ENCODE assay signal across 9 cellular contexts in the genomic region with DNA sequence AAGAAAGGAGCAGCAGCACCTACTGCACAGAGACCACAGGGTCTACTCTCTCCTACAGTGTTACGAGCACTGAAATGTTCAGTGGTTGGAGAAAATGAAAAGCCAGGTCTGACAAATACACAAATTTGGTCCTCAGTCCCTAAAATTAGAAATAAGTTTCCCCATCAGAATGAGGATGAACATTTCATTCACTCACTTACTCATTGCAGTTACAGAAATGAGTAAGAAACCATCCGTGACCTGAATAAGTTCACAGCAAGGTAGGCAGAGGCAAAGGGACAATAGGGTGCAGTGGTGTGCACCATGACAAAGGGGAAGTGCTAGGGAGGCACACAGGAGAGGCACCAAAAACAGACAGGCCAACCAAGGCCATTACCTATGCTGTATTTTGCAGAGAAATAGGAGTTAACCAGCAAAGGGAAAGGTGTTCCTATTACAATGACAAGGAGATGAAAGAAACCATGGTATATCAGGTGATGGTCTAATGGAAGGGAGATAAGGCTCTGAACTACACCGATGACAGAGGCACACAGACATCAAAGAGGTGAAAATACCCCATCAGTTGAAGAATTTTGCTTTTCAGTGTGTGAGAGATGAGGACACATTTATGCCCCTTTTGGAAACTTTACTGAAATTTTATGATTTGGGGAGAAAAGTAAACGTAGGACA. TPM values are rescaled to one million over a fixed set of nuclear protein-coding genes. Genes with fewer than 3 reads are reported as not detected.
DNase-seq lines count a peak whose midpoint lies in the region; ATAC-seq and TF ChIP-seq lines count a peak whose summit lies in the region.
"Had no signal": no experiment of that assay in that cellular context is flagged by ENCODE, and none has a peak within 500 bp of the region (broad histone marks: within the 10 kb centered on the region; RNA-seq: fewer than 3 reads in every experiment).

No MANE protein-coding gene starts in this region.

- in situ Hi-C loops in ACHN (cut with HindIII; ENCODE audit: low pct_ligation_motif_present, low pct_unique_long_range_greater_than_20kb, low sequenced_read_pairs) = no loop called here

- DNase-seq in GM12864 (ENCODE audit: low read depth) = peak; percentile 73
- DNase-seq in activated naive CD4-positive, alpha-beta T cell treated with anti-CD3 and anti-CD28 coated beads, Interleukin-2, amount 50 U/mL, for 72 hours (ENCODE audit: low spot score in 2 of 2) = peak; percentile 52 to 62
- no peak for DNase-seq in NCI-H748 (lab: John Stamatoyannopoulos, UW; ENCODE audit: unreplicated experiment)
- no peak for DNase-seq in NCI-H510A treated with DMSO at 0.1 percent for 48 hours (lab: John Stamatoyannopoulos, UW)
- DNase-seq in effector CD4-positive, alpha-beta T cell = no peak
- no peak for DNase-seq in ACHN

- ATAC-seq in GM21447 (IDR thresholded peaks at IDR 0.05; ENCODE audit: unreplicated experiment) (peak; percentile 90), HG03575 (IDR thresholded peaks at IDR 0.05; ENCODE audit: extremely low read depth, insufficient number of reproducible peaks, low FRiP score, unreplicated experiment) (peak; percentile 91)
- ATAC-seq in activated naive CD4-positive, alpha-beta T cell treated with anti-CD3 and anti-CD28 coated beads, Interleukin-2, amount 50 U/mL, for 72 hours = peak; percentile 87 to 89

- no peak overlapping the region for H3K4me3 ChIP-seq in GM12864 (ENCODE audit: low read depth, low read length)

- H3K36me3 Mint-ChIP-seq in activated naive CD4-positive, alpha-beta T cell treated with anti-CD3 and anti-CD28 coated beads, Interleukin-2, amount 50 U/mL, for 72 hours = peaks cover 0 to 9% of the 10 kb centered on the region in 2 donors

- TF ChIP-seq CTCF in GM12864 (IDR thresholded peaks at IDR 0.05; ENCODE audit: low read depth, low read length, missing control alignments) = no peak

- peak overlapping the region; percentile 80 to 86 for H3K27ac Mint-ChIP-seq in activated naive CD4-positive, alpha-beta T cell treated with anti-CD3 and anti-CD28 coated beads, Interleukin-2, amount 50 U/mL, for 72 hours

- H3K9me3 Mint-ChIP-seq in activated naive CD4-positive, alpha-beta T cell treated with anti-CD3 and anti-CD28 coated beads, Interleukin-2, amount 50 U/mL, for 72 hours = peaks cover 5 to 7% of the 10 kb centered on the region in 2 donors
- H3K9me3 Mint-ChIP-seq: dendritic cell treated with granulocyte-macrophage colony-stimulating factor and Interleukin-4, amounts not matched to agents 40 ng/mL and 50 ng/mL, for 4 days had no signal

RNA-seq across cellular contexts. Expression of a gene that starts 29.4 kb away (rescaled TPM):
- 1 to 10 TPM; 1.8 to 4.7 TPM for total RNA-seq in activated naive CD4-positive, alpha-beta T cell treated with anti-CD3 and anti-CD28 coated beads, Interleukin-2, amount 50 U/mL, for 72 hours

Comparison
In these comparisons a context has a peak if more than half of its experiments do, and no peak if none do; other contexts are left out.
1. DNase-seq: peak in GM12864 (single experiment) and activated naive CD4-positive, alpha-beta T cell treated with anti-CD3 and anti-CD28 coated beads, Interleukin-2, amount 50 U/mL, for 72 hours (2 of 2); none in NCI-H748 (single experiment), NCI-H510A treated with DMSO at 0.1 percent for 48 hours (single experiment), effector CD4-positive, alpha-beta T cell (single experiment) and ACHN (single experiment).
2. Peak in every context shown above with its lines, with median percentiles within 50 percentile points of each other: ATAC-seq.